13 cellular contexts compared by ENCODE assay signal in the genomic region with DNA sequence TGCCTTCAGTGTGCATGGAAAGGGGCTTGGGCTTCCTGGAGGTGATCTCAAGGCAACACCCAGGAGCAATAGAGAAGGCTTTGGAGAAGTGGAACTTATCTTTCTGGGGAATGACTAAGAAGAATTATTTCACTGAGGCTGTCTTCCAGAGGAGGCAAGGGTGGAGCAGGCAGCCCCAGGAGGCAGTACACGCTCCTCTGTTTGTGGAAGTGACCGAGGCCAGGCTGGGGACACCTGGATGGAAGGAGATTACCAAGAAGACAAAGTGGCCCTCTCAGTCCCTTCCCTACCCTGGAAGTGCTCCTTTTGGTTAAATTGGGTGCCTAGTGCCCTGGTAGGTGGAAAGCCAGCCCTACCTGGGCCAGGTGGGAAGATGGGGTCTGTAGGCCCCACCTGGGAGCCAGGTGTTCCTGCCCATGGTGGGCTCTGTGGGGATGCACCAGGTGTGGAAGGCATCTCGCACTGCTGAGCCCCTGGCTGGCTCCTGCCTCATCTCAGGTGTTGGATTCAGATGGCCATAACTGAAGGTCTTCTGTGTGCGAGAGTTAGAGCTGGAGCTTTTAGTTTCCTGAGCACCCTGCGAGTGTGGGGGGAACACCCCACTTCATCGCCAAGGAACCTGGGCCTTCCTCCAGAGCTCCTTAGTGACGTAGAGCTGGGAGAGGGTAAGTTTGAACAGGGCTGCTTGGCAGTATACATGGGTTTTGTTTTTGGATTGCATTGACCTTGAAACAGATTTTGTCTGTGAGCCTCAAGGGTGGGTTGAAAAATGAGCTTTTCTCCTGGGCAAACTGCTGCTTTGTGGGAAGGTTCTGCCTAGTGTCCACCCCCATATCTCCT. TPM values are rescaled to one million over a fixed set of nuclear protein-coding genes. Genes with fewer than 3 reads are reported as not detected.
A peak's percentile ranks its signal among the peaks of the same experiment; 100 is the strongest.
DNase-seq lines count a peak whose midpoint lies in the region; ATAC-seq, FAIRE-seq and TF ChIP-seq lines count a peak whose summit lies in the region.
"Had no signal": no experiment of that assay in that cellular context is flagged by ENCODE, and none has a peak within 500 bp of the region (broad histone marks: within the 10 kb centered on the region; RNA-seq: fewer than 3 reads in every experiment).

No MANE protein-coding gene starts in this region.

- H3K27ac Mint-ChIP-seq in effector memory CD8-positive, alpha-beta T cell, result peak overlapping the region; percentile 68 to 79
- H3K27ac Mint-ChIP-seq: memory B cell had no signal

- H3K4me2 ChIP-seq in Loucy (ENCODE audit: low read depth, low read length, poor library complexity, severe bottlenecking), result peak overlapping the region; percentile 38

- no peaks in the 10 kb centered on the region for H3F3A ChIP-seq in Loucy (ENCODE audit: low read depth)

- no peak for FAIRE-seq in pancreas (lab: Jason Lieb, UNC)
- FAIRE-seq: H1 had no signal

- H3K4me3 Mint-ChIP-seq in effector memory CD8-positive, alpha-beta T cell, result peak overlapping the region in 1 of 2 donors; percentile 43
- H3K4me3 Mint-ChIP-seq: memory B cell had no signal

- DNase-seq in CD1c-positive myeloid dendritic cell (ENCODE audit: extremely low spot score), result peak; percentile 63
- no peak for DNase-seq in effector memory CD8-positive, alpha-beta T cell
- DNase-seq in stimulated activated CD4-positive, alpha-beta T cell treated with anti-CD3 and anti-CD28 coated beads, Interleukin-15, amount 100 ng/mL, for 24 hours, result no peak
- no peak for DNase-seq in T1000 (lab: John Stamatoyannopoulos, UW)
- DNase-seq in pancreas, result no peak
- DNase-seq: DMS79 treated with DMSO at 0.1 percent for 48 hours, foreskin melanocyte, MM.1S had no signal

- peaks cover 20% of the 10 kb centered on the region for H3K4me1 ChIP-seq in Loucy (ENCODE audit: insufficient read depth, low read length, poor library complexity, severe bottlenecking)
- H3K4me1 ChIP-seq in rectal smooth muscle tissue (ENCODE audit: control insufficient read depth, insufficient read depth, low read length), result peaks cover 48% of the 10 kb centered on the region
- peaks cover 0 to 5% (median 4%) of the 10 kb centered on the region in 3 donors for H3K4me1 ChIP-seq in pancreas

- ATAC-seq in effector memory CD8-positive, alpha-beta T cell (replicated peaks), result no peak
- ATAC-seq in HG03439 (IDR thresholded peaks at IDR 0.05; ENCODE audit: unreplicated experiment) (no peak), pancreas (no peak)

- no peaks in the 10 kb centered on the region for H3K9me3 ChIP-seq in Loucy (ENCODE audit: insufficient read depth, low read depth, low read length)
- H3K9me3 ChIP-seq in pancreas, result no peaks in the 10 kb centered on the region

- H3K27me3 ChIP-seq in Loucy (ENCODE audit: insufficient read depth, low read length, poor library complexity, severe bottlenecking) (no peaks in the 10 kb centered on the region), rectal smooth muscle tissue (ENCODE audit: control insufficient read depth, insufficient read depth, low read length) (no peaks in the 10 kb centered on the region), pancreas (no peaks in the 10 kb centered on the region)

- peaks cover 29 to 30% of the 10 kb centered on the region in 2 donors for H3K4me1 Mint-ChIP-seq in effector memory CD8-positive, alpha-beta T cell (ENCODE audit: low read depth in 2 of 2)

- H3K9ac ChIP-seq in Loucy (ENCODE audit: low read depth, low read length, poor library complexity, severe bottlenecking) (no peak overlapping the region), rectal smooth muscle tissue (ENCODE audit: low read length) (no peak overlapping the region)

- H3K9me2 ChIP-seq in Loucy (replicated peaks; ENCODE audit: low read depth, low read length), result no peaks in the 10 kb centered on the region

- H3K4me3 ChIP-seq in Loucy (ENCODE audit: low read length, poor library complexity, severe bottlenecking) (no peak overlapping the region), rectal smooth muscle tissue (ENCODE audit: low read length) (no peak overlapping the region), pancreas (no peak overlapping the region)

- H3K36me3 Mint-ChIP-seq in effector memory CD8-positive, alpha-beta T cell (ENCODE audit: insufficient read depth), result no peaks in the 10 kb centered on the region
- H3K36me3 Mint-ChIP-seq: memory B cell had no signal

- whole genome bisulfite sequencing in pancreas, 2 donors, result 91 to 92% methylated on average over 7 of the region's 7 CpGs

- H3K79me2 ChIP-seq in Loucy (ENCODE audit: insufficient read depth, low read length), result no peaks in the 10 kb centered on the region

- H4K20me1 ChIP-seq in Loucy (ENCODE audit: insufficient read depth, low read length, poor library complexity, severe bottlenecking), result no peaks in the 10 kb centered on the region

- H3K27ac ChIP-seq in rectal smooth muscle tissue (ENCODE audit: low read depth, low read length) (peak overlapping the region; percentile 84), pancreas (no peak overlapping the region)

- no peaks in the 10 kb centered on the region for H3K9me3 Mint-ChIP-seq in effector memory CD8-positive, alpha-beta T cell
- H3K9me3 Mint-ChIP-seq: memory B cell had no signal

- no peaks in the 10 kb centered on the region for H3K36me3 ChIP-seq in Loucy (ENCODE audit: insufficient read depth, low read length)
- H3K36me3 ChIP-seq in rectal smooth muscle tissue (ENCODE audit: control insufficient read depth, insufficient read depth, low read length), result no peaks in the 10 kb centered on the region
- H3K36me3 ChIP-seq in pancreas, result no peaks in the 10 kb centered on the region

- intact Hi-C loops in pancreas (cut with DNase I), result no loop called here

- H3K27me3 Mint-ChIP-seq in effector memory CD8-positive, alpha-beta T cell, result no peaks in the 10 kb centered on the region

- no peak overlapping the region for H2AFZ ChIP-seq in Loucy (ENCODE audit: low read length)

- TF ChIP-seq CTCF in Loucy (conservative IDR thresholded peaks at IDR 0.05; ENCODE audit: low read length), result no peak
- no peak for TF ChIP-seq CTCF in pancreas (IDR thresholded peaks at IDR 0.05)

RNA-seq across cellular contexts. Expression of a gene that starts 46.1 kb away (rescaled TPM):
- total RNA-seq in pancreas, result 10 to 100 TPM; 20.4 to 38.8 (median 27.1) TPM
- 1 to 10 TPM; 4.8 to 5.4 TPM for polyA plus RNA-seq in pancreas
